In genomic region chr3:40698611-40699010, GRCh38 we compare ENCODE assay signal across 7 cellular contexts.
DNase-seq lines count a peak whose midpoint lies in the region; TF ChIP-seq lines count a peak whose summit lies in the region.
"Not testable (repeated sequence)": the region's sequence is repeated elsewhere in the genome, so short reads cannot be mapped to it uniquely, and the experiment has no call there.

No MANE protein-coding gene starts in this region.

- intact Hi-C loops in activated CD4-positive, alpha-beta T cell treated with anti-CD3 and anti-CD28 coated beads, Interleukin-2, amount 10 ng/mL, durations not matched to agents 24 days and 14 days (cut with micrococcal nuclease); esophagus muscularis mucosa (cut with DNase I): not testable (repeated sequence)

- not testable (repeated sequence) for H3K36me3 ChIP-seq in OCI-LY1 (ENCODE audit: insufficient read depth, low read length); OCI-LY3 (replicated peaks; ENCODE audit: low read depth, low read length); esophagus muscularis mucosa

- H3K4me3 ChIP-seq in OCI-LY1 (ENCODE audit: low read depth, low read length, poor library complexity, severe bottlenecking); OCI-LY3 (ENCODE audit: low read length); esophagus muscularis mucosa: not testable (repeated sequence)

- not testable (repeated sequence) for H3K4me1 Mint-ChIP-seq in activated CD4-positive, alpha-beta T cell treated with anti-CD3 and anti-CD28 coated beads, Interleukin-2, amount 10 ng/mL, durations not matched to agents 24 days and 14 days

- not testable (repeated sequence) for TF ChIP-seq CTCF in OCI-LY1 (IDR thresholded peaks at IDR 0.05; ENCODE audit: low read length); OCI-LY3 (IDR thresholded peaks at IDR 0.05; ENCODE audit: low read depth, low read length); esophagus muscularis mucosa (IDR thresholded peaks at IDR 0.05)

- H3K36me3 Mint-ChIP-seq in activated CD4-positive, alpha-beta T cell treated with anti-CD3 and anti-CD28 coated beads, Interleukin-2, amount 10 ng/mL, durations not matched to agents 24 days and 14 days (ENCODE audit: low read depth): not testable (repeated sequence)

- not testable (repeated sequence) for TF ChIP-seq EP300 in esophagus muscularis mucosa (IDR thresholded peaks at IDR 0.05)

- H3K9ac ChIP-seq in OCI-LY1 (ENCODE audit: low read length); OCI-LY3 (ENCODE audit: low read length): not testable (repeated sequence)

- H2AFZ ChIP-seq in OCI-LY1 (ENCODE audit: low read length): not testable (repeated sequence)
- H2AFZ ChIP-seq in OCI-LY3 (ENCODE audit: low read depth, low read length): peak overlapping the region; percentile 32; the same call in 1 of the 2 replicates

- H3K27me3 Mint-ChIP-seq in activated CD4-positive, alpha-beta T cell treated with anti-CD3 and anti-CD28 coated beads, Interleukin-2, amount 10 ng/mL, durations not matched to agents 24 days and 14 days: not testable (repeated sequence)

- in situ Hi-C loops in G401 (cut with HindIII; ENCODE audit: low sequenced_read_pairs): not testable (repeated sequence)

- H4K20me1 ChIP-seq in OCI-LY1 (ENCODE audit: insufficient read depth, low read length); OCI-LY3 (ENCODE audit: insufficient read depth, low read length): not testable (repeated sequence)

- H3K27ac Mint-ChIP-seq in activated CD4-positive, alpha-beta T cell treated with anti-CD3 and anti-CD28 coated beads, Interleukin-2, amount 10 ng/mL, durations not matched to agents 24 days and 14 days: not testable (repeated sequence)

- not testable (repeated sequence) for H3K27me3 ChIP-seq in OCI-LY1 (ENCODE audit: insufficient read depth, low read length); OCI-LY3 (ENCODE audit: low read depth, low read length); esophagus muscularis mucosa

- H3K27ac ChIP-seq in OCI-LY1 (ENCODE audit: low read depth, low read length, poor library complexity, severe bottlenecking): peak overlapping the region; percentile 16
- H3K27ac ChIP-seq in OCI-LY3 (ENCODE audit: low read length); esophagus muscularis mucosa (replicated peaks in 1 of 4): not testable (repeated sequence)

- peak; percentile 10 for DNase-seq in DMS 273 (lab: John Stamatoyannopoulos, UW; ENCODE audit: unreplicated experiment)
- peak; percentile 80 for DNase-seq in G401 (ENCODE audit: low spot score)
- peak; percentile 37 for DNase-seq in activated CD4-positive, alpha-beta T cell treated with anti-CD3 and anti-CD28 coated beads, Interleukin-2, amount 10 ng/mL, durations not matched to agents 24 days and 14 days
- DNase-seq in cerebellar cortex (ENCODE audit: low spot score): peak; percentile 72
- peak; percentile 24 for DNase-seq in esophagus muscularis mucosa (ENCODE audit: extremely low spot score)

- H3K9me3 Mint-ChIP-seq in activated CD4-positive, alpha-beta T cell treated with anti-CD3 and anti-CD28 coated beads, Interleukin-2, amount 10 ng/mL, durations not matched to agents 24 days and 14 days: not testable (repeated sequence)

- H3K4me2 ChIP-seq in OCI-LY1 (ENCODE audit: low read length): not testable (repeated sequence)
- H3K4me2 ChIP-seq in OCI-LY3 (ENCODE audit: low read length): peak overlapping the region; percentile 4; the same call in 1 of the 2 replicates

- H3K4me1 ChIP-seq in OCI-LY1 (ENCODE audit: insufficient read depth, low read length, severe bottlenecking) (peaks cover 13% of the 10 kb centered on the region), esophagus muscularis mucosa (peaks cover 21 to 26% (median 22%) of the 10 kb centered on the region in 4 donors)
- H3K4me1 ChIP-seq in OCI-LY3 (ENCODE audit: low read length): not testable (repeated sequence)

- not testable (repeated sequence) for H3K9me2 ChIP-seq in OCI-LY1 (ENCODE audit: low read depth, low read length)

- not testable (repeated sequence) for H3K79me2 ChIP-seq in OCI-LY1 (ENCODE audit: insufficient read depth, low read length); OCI-LY3 (ENCODE audit: low read length)

- H3F3A ChIP-seq in OCI-LY1 (ENCODE audit: insufficient read depth, low read length): not testable (repeated sequence)

- H3K9me3 ChIP-seq in OCI-LY1 (ENCODE audit: low read length); OCI-LY3 (ENCODE audit: insufficient read depth, low read length); esophagus muscularis mucosa: not testable (repeated sequence)

- TF ChIP-seq POLR2A in esophagus muscularis mucosa (IDR thresholded peaks at IDR 0.05; ENCODE audit: low read depth): not testable (repeated sequence)

- not testable (repeated sequence) for H3K4me3 Mint-ChIP-seq in activated CD4-positive, alpha-beta T cell treated with anti-CD3 and anti-CD28 coated beads, Interleukin-2, amount 10 ng/mL, durations not matched to agents 24 days and 14 days

Comparison
In these comparisons a context has a peak if more than half of its experiments do, and no peak if none do; other contexts are left out.
1. DNase-seq: peak in every context shown above with its lines; median percentile 80 in G401; 72 in cerebellar cortex; 37 in activated CD4-positive, alpha-beta T cell treated with anti-CD3 and anti-CD28 coated beads, Interleukin-2, amount 10 ng/mL, durations not matched to agents 24 days and 14 days; 24 in esophagus muscularis mucosa; 10 in DMS 273.